In the genomic region with DNA sequence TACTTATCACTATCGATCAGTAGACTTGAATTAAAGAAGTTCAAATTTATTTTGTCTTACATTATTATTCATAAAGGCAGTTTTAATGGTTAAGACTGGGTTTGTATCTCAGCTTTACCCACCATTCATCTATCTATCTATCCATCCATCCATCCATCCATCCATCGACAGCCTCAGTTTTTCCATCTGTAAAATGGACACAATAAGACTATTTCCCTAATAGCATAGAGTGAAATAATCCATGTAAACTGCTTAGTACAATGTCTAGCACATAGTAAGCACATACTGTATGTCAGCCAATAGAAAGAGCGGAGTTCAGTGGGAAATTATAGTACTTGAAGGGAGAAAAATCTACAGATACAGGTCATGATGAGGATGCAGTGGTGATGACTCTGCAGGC, we compare ENCODE assay signal across 17 cellular contexts. TPM values are rescaled to one million over a fixed set of nuclear protein-coding genes. Genes with fewer than 3 reads are reported as not detected.
DNase-seq lines count a peak whose midpoint lies in the region; ATAC-seq and TF ChIP-seq lines count a peak whose summit lies in the region.
"Had no signal": no experiment of that assay in that cellular context is flagged by ENCODE, and none has a peak within 500 bp of the region (broad histone marks: within the 10 kb centered on the region; RNA-seq: fewer than 3 reads in every experiment).

No MANE protein-coding gene starts in this region.

- H3K27me3 Mint-ChIP-seq in T-helper 2 cell treated with Interferon-gamma antibody and Interleukin-4, amounts not matched to agents 5 μg/mL and 100 μg/mL, for 36 hours (ENCODE audit: low read depth), result peaks cover 2% of the 10 kb centered on the region
- H3K27me3 Mint-ChIP-seq in CD8-positive, alpha-beta T cell (ENCODE audit: low read depth), result no peaks in the 10 kb centered on the region
- H3K27me3 Mint-ChIP-seq in activated T-helper 1 cell treated with anti-CD3 and anti-CD28 coated beads, Interleukin-12 subunit alpha, Interleukin-12 subunit beta, Interleukin-2, Interleukin-4 antibody, amounts not matched to agents 30 ng/mL and 10 ng/mL and 1 ng/mL, durations not matched to agents 14 hours and 24 hours and 36 hours (ENCODE audit: insufficient read depth), result peaks cover 3% of the 10 kb centered on the region
- H3K27me3 Mint-ChIP-seq in naive B cell, result peaks cover 0 to 5% (median 4%) of the 10 kb centered on the region in 3 donors

- no peak for TF ChIP-seq POLR2A in Peyer's patch (IDR thresholded peaks at IDR 0.05)

- no peak for ATAC-seq in CD8-positive, alpha-beta T cell
- ATAC-seq in naive B cell (ENCODE audit: low read depth in 2 of 2), result no peak

- peak overlapping the region; percentile 62 for H3K4me3 Mint-ChIP-seq in T-helper 2 cell treated with Interferon-gamma antibody and Interleukin-4, amounts not matched to agents 5 μg/mL and 100 μg/mL, for 36 hours
- peak overlapping the region; percentile 62 for H3K4me3 Mint-ChIP-seq in CD8-positive, alpha-beta T cell
- no peak overlapping the region for H3K4me3 Mint-ChIP-seq in activated T-helper 1 cell treated with anti-CD3 and anti-CD28 coated beads, Interleukin-12 subunit alpha, Interleukin-12 subunit beta, Interleukin-2, Interleukin-4 antibody, amounts not matched to agents 30 ng/mL and 10 ng/mL and 1 ng/mL, durations not matched to agents 14 hours and 24 hours and 36 hours
- peak overlapping the region in 3 of 8 donors; percentile 36 to 76 (median 71) for H3K4me3 Mint-ChIP-seq in naive B cell
- H3K4me3 Mint-ChIP-seq: type B pancreatic cell had no signal

- H3K9me3 ChIP-seq in CD8-positive, alpha-beta T cell (ENCODE audit: low read length), result no peaks in the 10 kb centered on the region
- H3K9me3 ChIP-seq in A673 (ENCODE audit: low read depth, low read length, poor library complexity, severe bottlenecking) (no peaks in the 10 kb centered on the region), Peyer's patch (no peaks in the 10 kb centered on the region)

- H3K27me3 ChIP-seq in CD8-positive, alpha-beta T cell (ENCODE audit: insufficient read depth, low read length), result no peaks in the 10 kb centered on the region
- no peaks in the 10 kb centered on the region for H3K27me3 ChIP-seq in A673 (replicated peaks; ENCODE audit: insufficient read depth, low read depth, low read length, poor library complexity)
- no peaks in the 10 kb centered on the region for H3K27me3 ChIP-seq in Peyer's patch

- H3K9me3 Mint-ChIP-seq in T-helper 2 cell treated with Interferon-gamma antibody and Interleukin-4, amounts not matched to agents 5 μg/mL and 100 μg/mL, for 36 hours, result no peaks in the 10 kb centered on the region
- H3K9me3 Mint-ChIP-seq in CD8-positive, alpha-beta T cell, result no peaks in the 10 kb centered on the region
- H3K9me3 Mint-ChIP-seq in activated T-helper 1 cell treated with anti-CD3 and anti-CD28 coated beads, Interleukin-12 subunit alpha, Interleukin-12 subunit beta, Interleukin-2, Interleukin-4 antibody, amounts not matched to agents 30 ng/mL and 10 ng/mL and 1 ng/mL, durations not matched to agents 14 hours and 24 hours and 36 hours, result peaks cover 7% of the 10 kb centered on the region
- H3K9me3 Mint-ChIP-seq in naive B cell, result no peaks in the 10 kb centered on the region

- peaks cover 33% of the 10 kb centered on the region for H3K4me1 Mint-ChIP-seq in T-helper 2 cell treated with Interferon-gamma antibody and Interleukin-4, amounts not matched to agents 5 μg/mL and 100 μg/mL, for 36 hours (ENCODE audit: low read depth)
- H3K4me1 Mint-ChIP-seq in CD8-positive, alpha-beta T cell (ENCODE audit: low read depth), result peaks cover 29% of the 10 kb centered on the region
- peaks cover 33% of the 10 kb centered on the region for H3K4me1 Mint-ChIP-seq in activated T-helper 1 cell treated with anti-CD3 and anti-CD28 coated beads, Interleukin-12 subunit alpha, Interleukin-12 subunit beta, Interleukin-2, Interleukin-4 antibody, amounts not matched to agents 30 ng/mL and 10 ng/mL and 1 ng/mL, durations not matched to agents 14 hours and 24 hours and 36 hours (ENCODE audit: low read depth)
- H3K4me1 Mint-ChIP-seq in naive B cell, result peaks cover 15 to 30% (median 24%) of the 10 kb centered on the region in 3 donors

- no peaks in the 10 kb centered on the region for H3K36me3 ChIP-seq in CD8-positive, alpha-beta T cell (ENCODE audit: insufficient read depth, low read length)
- no peaks in the 10 kb centered on the region for H3K36me3 ChIP-seq in A673 (ENCODE audit: insufficient read depth, low read length, poor library complexity, severe bottlenecking)
- H3K36me3 ChIP-seq in Peyer's patch, result no peaks in the 10 kb centered on the region

- intact Hi-C loops in CD8-positive, alpha-beta T cell (cut with DNase I, micrococcal nuclease), result loop anchor here in 1 of 2 experiments (5.0 kb wide), 1 partner anchor 38 kb away; a partner anchor contains a TSS
- intact Hi-C loops in activated T-helper 1 cell treated with anti-CD3 and anti-CD28 coated beads, Interleukin-12 subunit alpha, Interleukin-12 subunit beta, Interleukin-2, Interleukin-4 antibody, amounts not matched to agents 30 ng/mL and 10 ng/mL and 1 ng/mL, durations not matched to agents 14 hours and 24 hours and 36 hours (cut with micrococcal nuclease), result loop anchor here (2.0 kb wide), 1 partner anchor 21 kb away; no protein-coding TSS in a partner anchor
- intact Hi-C loops in A673 (cut with micrococcal nuclease; ENCODE audit: unreplicated experiment), result no loop called here

- POLR2A ChIA-PET in CD8-positive, alpha-beta T cell (lab: Charles Lee), result no interaction called here
- POLR2A ChIA-PET in A673 (lab: Charles Lee; ENCODE audit: low non-redundant PET), result no interaction called here

- peaks cover 7% of the 10 kb centered on the region for H3K36me3 Mint-ChIP-seq in T-helper 2 cell treated with Interferon-gamma antibody and Interleukin-4, amounts not matched to agents 5 μg/mL and 100 μg/mL, for 36 hours (ENCODE audit: low read depth)
- no peaks in the 10 kb centered on the region for H3K36me3 Mint-ChIP-seq in CD8-positive, alpha-beta T cell
- H3K36me3 Mint-ChIP-seq in activated T-helper 1 cell treated with anti-CD3 and anti-CD28 coated beads, Interleukin-12 subunit alpha, Interleukin-12 subunit beta, Interleukin-2, Interleukin-4 antibody, amounts not matched to agents 30 ng/mL and 10 ng/mL and 1 ng/mL, durations not matched to agents 14 hours and 24 hours and 36 hours (ENCODE audit: low read depth), result peaks cover 2% of the 10 kb centered on the region
- no peaks in the 10 kb centered on the region for H3K36me3 Mint-ChIP-seq in naive B cell
- H3K36me3 Mint-ChIP-seq: type B pancreatic cell had no signal

- H3K4me3 ChIP-seq in CD8-positive, alpha-beta T cell (ENCODE audit: low read depth, low read length), result no peak overlapping the region
- H3K4me3 ChIP-seq in A673 (ENCODE audit: low read depth, low read length, poor library complexity, severe bottlenecking) (no peak overlapping the region), Peyer's patch (no peak overlapping the region)

- CTCF ChIA-PET in CD8-positive, alpha-beta T cell (lab: Charles Lee), result interaction anchor here (1.2 kb wide), 1 partner anchor 21 kb away, joined by 6 read pairs; no protein-coding TSS in a partner anchor
- CTCF ChIA-PET in A673 (lab: Charles Lee), result no interaction called here

- no peak for DNase-seq in T-helper 2 cell treated with Interferon-gamma antibody and Interleukin-4, amounts not matched to agents 5 μg/mL and 100 μg/mL, for 36 hours (ENCODE audit: low spot score)
- DNase-seq in T-helper 2 cell, result no peak
- DNase-seq in CD8-positive, alpha-beta T cell, result no peak
- DNase-seq in activated T-helper 1 cell treated with anti-CD3 and anti-CD28 coated beads, Interleukin-12 subunit alpha, Interleukin-12 subunit beta, Interleukin-2, Interleukin-4 antibody, amounts not matched to agents 30 ng/mL and 10 ng/mL and 1 ng/mL, durations not matched to agents 14 hours and 24 hours and 36 hours (ENCODE audit: low spot score), result no peak
- no peak for DNase-seq in naive B cell
- DNase-seq in A673 (ENCODE audit: low spot score), result no peak
- no peak for DNase-seq in ureter (ENCODE audit: low spot score)
- DNase-seq in Peyer's patch, result no peak
- DNase-seq: 8988T; activated CD4-positive, alpha-beta T cell treated with anti-CD3 and anti-CD28 coated beads, Interleukin-2, amount 50 U/mL, for 4 hours; activated naive CD4-positive, alpha-beta T cell treated with Interleukin-2 at 50 U/mL for 16 hours; hippocampal formation; Karpas-422; NCI-H1417; T-helper 9 cell had no signal

- H3K4me1 ChIP-seq in CD8-positive, alpha-beta T cell (ENCODE audit: insufficient read depth, low read length), result peaks cover 16% of the 10 kb centered on the region
- no peaks in the 10 kb centered on the region for H3K4me1 ChIP-seq in A673 (ENCODE audit: insufficient read depth, low read length, poor library complexity, severe bottlenecking)
- H3K4me1 ChIP-seq in Peyer's patch, result peaks cover 0 to 5% (median 0%) of the 10 kb centered on the region in 4 donors
- H3K4me1 ChIP-seq: parathyroid adenoma had no signal

- no peak for TF ChIP-seq CTCF in CD8-positive, alpha-beta T cell (IDR thresholded peaks at IDR 0.05)
- TF ChIP-seq CTCF in A673 (conservative IDR thresholded peaks at IDR 0.05; ENCODE audit: low read depth, low read length) (no peak), Peyer's patch (IDR thresholded peaks at IDR 0.05) (no peak)

- peak overlapping the region; percentile 25 for H3K27ac ChIP-seq in CD8-positive, alpha-beta T cell (ENCODE audit: low read depth, low read length)
- H3K27ac ChIP-seq in A673 (ENCODE audit: low read depth, low read length, poor library complexity, severe bottlenecking) (no peak overlapping the region), Peyer's patch (peak overlapping the region in 1 of 4 donors; percentile 45)
- H3K27ac ChIP-seq: parathyroid adenoma had no signal

- no TSS peak for BruUV-seq in A673 (replicated peaks; lab: Mats Ljungman, UMichigan)

- H3K27ac Mint-ChIP-seq in T-helper 2 cell treated with Interferon-gamma antibody and Interleukin-4, amounts not matched to agents 5 μg/mL and 100 μg/mL, for 36 hours, result peak overlapping the region; percentile 91
- H3K27ac Mint-ChIP-seq in CD8-positive, alpha-beta T cell, result peak overlapping the region; percentile 97
- H3K27ac Mint-ChIP-seq in activated T-helper 1 cell treated with anti-CD3 and anti-CD28 coated beads, Interleukin-12 subunit alpha, Interleukin-12 subunit beta, Interleukin-2, Interleukin-4 antibody, amounts not matched to agents 30 ng/mL and 10 ng/mL and 1 ng/mL, durations not matched to agents 14 hours and 24 hours and 36 hours, result peak overlapping the region; percentile 87
- peak overlapping the region in 4 of 6 donors; percentile 70 to 95 (median 86) for H3K27ac Mint-ChIP-seq in naive B cell
- H3K27ac Mint-ChIP-seq: type B pancreatic cell had no signal

RNA-seq across cellular contexts. Expression of a gene that starts 37.3 kb away (rescaled TPM):
- total RNA-seq in CD8-positive, alpha-beta T cell, result 10 to 100 TPM; 42.7 to 47.5 TPM
- total RNA-seq in activated T-helper 1 cell treated with anti-CD3 and anti-CD28 coated beads, Interleukin-12 subunit alpha, Interleukin-12 subunit beta, Interleukin-2, Interleukin-4 antibody, amounts not matched to agents 30 ng/mL and 10 ng/mL and 1 ng/mL, durations not matched to agents 14 hours and 24 hours and 36 hours, result 59.1 and 62.6 TPM in 2 replicates
- polyA plus RNA-seq in naive B cell (ENCODE audit: low read depth in 6 of 6), result 100 to 1,000 TPM in 1 of 6 donors, 10 to 100 TPM in 5; 60.7 to 140 (median 67.0) TPM
- 89.8 and 96.3 TPM in 2 replicates for total RNA-seq in A673 (2021)
- total RNA-seq in ureter, result 121 TPM
- 100 to 1,000 TPM in 2 of 4 donors, 10 to 100 TPM in 2; 19.8 to 189 (median 107) TPM for total RNA-seq in Peyer's patch
